ENCODE assay signal across 8 cellular contexts in the genomic region with DNA sequence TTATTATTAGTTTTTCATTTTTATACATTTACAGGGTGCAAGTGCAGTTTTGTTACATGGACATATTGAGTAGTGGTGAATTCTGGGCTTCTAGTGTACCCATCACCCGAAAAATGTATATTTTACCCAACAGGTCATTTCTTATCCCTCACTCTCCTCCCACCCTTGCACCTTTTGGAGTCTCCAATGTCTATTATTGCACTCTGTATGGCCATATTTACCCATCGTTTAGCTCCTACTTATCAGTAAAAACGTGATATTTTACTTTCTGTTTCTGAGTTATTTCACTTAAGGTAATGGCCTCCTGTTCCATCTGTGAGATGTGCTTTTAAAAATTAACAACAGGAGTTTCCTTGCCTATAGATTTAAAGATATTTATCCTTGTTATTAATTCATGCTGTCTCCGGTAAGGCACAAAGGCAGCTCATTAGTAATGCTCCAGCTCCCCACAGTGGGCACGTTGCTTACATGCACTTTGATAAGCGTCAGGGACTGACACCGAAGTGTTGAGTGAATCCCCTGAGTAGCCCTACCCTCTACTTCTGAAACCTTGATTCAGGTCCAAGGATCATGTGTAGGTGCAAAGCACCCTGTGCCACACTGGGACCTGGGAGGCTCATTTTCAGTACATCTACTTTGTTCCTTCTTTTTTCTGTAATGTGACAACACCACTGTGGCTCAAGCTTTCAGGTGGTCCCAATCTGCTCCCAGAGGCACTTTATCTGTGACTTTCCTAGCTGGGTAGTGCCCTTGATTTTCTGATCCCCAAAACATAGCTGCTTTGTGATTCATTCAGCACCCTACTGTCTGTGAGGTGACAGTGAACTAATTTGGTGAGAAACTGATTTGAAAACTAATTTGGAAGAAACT. TPM values are rescaled to one million over a fixed set of nuclear protein-coding genes. Genes with fewer than 3 reads are reported as not detected.
DNase-seq lines count a peak whose midpoint lies in the region; ATAC-seq, FAIRE-seq and TF ChIP-seq lines count a peak whose summit lies in the region.

No MANE protein-coding gene starts in this region.

- no peaks in the 10 kb centered on the region for H3K9me3 Mint-ChIP-seq in activated CD8-positive, alpha-beta memory T cell treated with anti-CD3 and anti-CD28 coated beads, Interleukin-2, amount 10 ng/mL, durations not matched to agents 7 days and 5 days (ENCODE audit: low read depth)
- H3K9me3 Mint-ChIP-seq in GM23338 (no peaks in the 10 kb centered on the region), type B pancreatic cell (no peaks in the 10 kb centered on the region)

- H3K4me1 ChIP-seq in GM23338 (ENCODE audit: insufficient read depth) = no peaks in the 10 kb centered on the region
- H3K4me1 ChIP-seq in right lobe of liver = peaks cover 0 to 19% (median 4%) of the 10 kb centered on the region in 4 donors

- no peaks in the 10 kb centered on the region for H3K36me3 Mint-ChIP-seq in activated CD8-positive, alpha-beta memory T cell treated with anti-CD3 and anti-CD28 coated beads, Interleukin-2, amount 10 ng/mL, durations not matched to agents 7 days and 5 days
- H3K36me3 Mint-ChIP-seq in GM23338 (ENCODE audit: low read depth) (no peaks in the 10 kb centered on the region), type B pancreatic cell (no peaks in the 10 kb centered on the region)

- H3K4me2 ChIP-seq in GM23338 = no peak overlapping the region

- TF ChIP-seq POLR2A in right lobe of liver (IDR thresholded peaks at IDR 0.05) = no peak

- H3K9me2 ChIP-seq in GM23338 (ENCODE audit: insufficient read depth) = no peaks in the 10 kb centered on the region

- H3K4me3 ChIP-seq in GM23338 (no peak overlapping the region), bronchial epithelial cell (ENCODE audit: low read depth, low read length) (no peak overlapping the region), right lobe of liver (no peak overlapping the region)

- H3K27ac ChIP-seq in GM23338 (ENCODE audit: low read depth) = no peak overlapping the region
- H3K27ac ChIP-seq in right lobe of liver = no peak overlapping the region

- no peaks in the 10 kb centered on the region for H3K79me2 ChIP-seq in GM23338 (replicated peaks; ENCODE audit: insufficient read depth)

- CTCF ChIA-PET in activated CD8-positive, alpha-beta memory T cell treated with anti-CD3 and anti-CD28 coated beads, Interleukin-2, amount 10 ng/mL, durations not matched to agents 7 days and 5 days (lab: Charles Lee) = interaction anchor here (1.1 to 2.5 kb wide), 8 partner anchors 15 to 378 kb away, joined by 3 to 14 read pairs (median 6); no protein-coding TSS in a partner anchor

- H3K4me3 Mint-ChIP-seq in activated CD8-positive, alpha-beta memory T cell treated with anti-CD3 and anti-CD28 coated beads, Interleukin-2, amount 10 ng/mL, durations not matched to agents 7 days and 5 days = no peak overlapping the region
- no peak overlapping the region for H3K4me3 Mint-ChIP-seq in GM23338
- H3K4me3 Mint-ChIP-seq in type B pancreatic cell = no peak overlapping the region

- peak; percentile 59 for DNase-seq in activated CD8-positive, alpha-beta memory T cell treated with anti-CD3 and anti-CD28 coated beads, Interleukin-2, amount 10 ng/mL, durations not matched to agents 7 days and 5 days
- DNase-seq in activated CD8-positive, alpha-beta memory T cell treated with anti-CD3 and anti-CD28 coated beads for 24 hours = no peak
- DNase-seq in GM23338 (ENCODE audit: low spot score) = peak; percentile 80
- DNase-seq in KBM-7 = peak; percentile 24
- DNase-seq in RKO (ENCODE audit: low spot score) = peak; percentile 78
- peak; percentile 71 for DNase-seq in bronchial epithelial cell (ENCODE audit: low read depth)
- peak in 2 of 3 donors; percentile 48 to 56 for DNase-seq in right lobe of liver
- no peak for DNase-seq in type B pancreatic cell (ENCODE audit: extremely low spot score, unreplicated experiment)

- TF ChIP-seq CTCF in GM23338 (conservative IDR thresholded peaks at IDR 0.05; ENCODE audit: low read depth in 2 of 2) = peak; percentile 78 to 91
- peak; percentile 71 for TF ChIP-seq CTCF in bronchial epithelial cell (IDR thresholded peaks at IDR 0.05; ENCODE audit: insufficient read depth, low read length, severe bottlenecking)
- peak; percentile 59 to 66 (median 62) for TF ChIP-seq CTCF in right lobe of liver (IDR thresholded peaks at IDR 0.05)
- TF ChIP-seq CTCF in type B pancreatic cell (conservative IDR thresholded peaks at IDR 0.05) = peak; percentile 71

- H3F3A ChIP-seq in GM23338 (replicated peaks; ENCODE audit: low read depth) = no peaks in the 10 kb centered on the region

- peaks cover 3% of the 10 kb centered on the region for H3K27me3 Mint-ChIP-seq in activated CD8-positive, alpha-beta memory T cell treated with anti-CD3 and anti-CD28 coated beads, Interleukin-2, amount 10 ng/mL, durations not matched to agents 7 days and 5 days
- H3K27me3 Mint-ChIP-seq in GM23338 (ENCODE audit: insufficient read depth, low read depth, poor library complexity) (no peaks in the 10 kb centered on the region), type B pancreatic cell (no peaks in the 10 kb centered on the region)

- no peaks in the 10 kb centered on the region for H3K9me3 ChIP-seq in right lobe of liver

- H3K27ac Mint-ChIP-seq in activated CD8-positive, alpha-beta memory T cell treated with anti-CD3 and anti-CD28 coated beads, Interleukin-2, amount 10 ng/mL, durations not matched to agents 7 days and 5 days = no peak overlapping the region
- H3K27ac Mint-ChIP-seq in GM23338 = no peak overlapping the region
- no peak overlapping the region for H3K27ac Mint-ChIP-seq in type B pancreatic cell

- 7% methylated on average over 7 of the region's 7 CpGs for WGBS in right lobe of liver (ENCODE audit: insufficient coverage, low coverage, low lambda C conversion rate, missing lambda C conversion rate)

- intact Hi-C loops in right lobe of liver (cut with DNase I) = no loop called here

- FAIRE-seq in bronchial epithelial cell (lab: Jason Lieb, UNC) = peak; percentile 32

- no peaks in the 10 kb centered on the region for H4K20me1 ChIP-seq in GM23338 (replicated peaks; ENCODE audit: insufficient read depth)

- peak; percentile 81 for ATAC-seq in activated CD8-positive, alpha-beta memory T cell treated with anti-CD3 and anti-CD28 coated beads, Interleukin-2, amount 10 ng/mL, durations not matched to agents 7 days and 5 days
- ATAC-seq in GM23338 = peak; percentile 100
- ATAC-seq in right lobe of liver = peak; percentile 84 to 93 (median 88)

- H2AFZ ChIP-seq in GM23338 = peak overlapping the region; percentile 75; the same call in 1 of the 2 replicates

- H3K27me3 ChIP-seq in GM23338 (ENCODE audit: insufficient read depth) (no peaks in the 10 kb centered on the region), bronchial epithelial cell (ENCODE audit: control insufficient read depth, insufficient read depth, low read length) (no peaks in the 10 kb centered on the region), right lobe of liver (no peaks in the 10 kb centered on the region)

- H3K4me1 Mint-ChIP-seq in activated CD8-positive, alpha-beta memory T cell treated with anti-CD3 and anti-CD28 coated beads, Interleukin-2, amount 10 ng/mL, durations not matched to agents 7 days and 5 days = no peaks in the 10 kb centered on the region
- no peaks in the 10 kb centered on the region for H3K4me1 Mint-ChIP-seq in GM23338
- no peaks in the 10 kb centered on the region for H3K4me1 Mint-ChIP-seq in type B pancreatic cell (ENCODE audit: unreplicated experiment)

- H3K36me3 ChIP-seq in GM23338 (ENCODE audit: insufficient read depth) = no peaks in the 10 kb centered on the region
- H3K36me3 ChIP-seq in bronchial epithelial cell (ENCODE audit: control insufficient read depth, insufficient read depth, low read length) = no peaks in the 10 kb centered on the region
- H3K36me3 ChIP-seq in right lobe of liver = no peaks in the 10 kb centered on the region

- in situ Hi-C loops in KBM-7 (cut with MboI; ENCODE audit: low pct_unique_long_range_greater_than_20kb, low sequenced_read_pairs) = no loop called here

TF ChIP-seq in GM23338, 12 proteins besides CTCF, POLR2A, EP300 and RAD21 (continues in another document):
- TF ChIP-seq, protein P1, sequence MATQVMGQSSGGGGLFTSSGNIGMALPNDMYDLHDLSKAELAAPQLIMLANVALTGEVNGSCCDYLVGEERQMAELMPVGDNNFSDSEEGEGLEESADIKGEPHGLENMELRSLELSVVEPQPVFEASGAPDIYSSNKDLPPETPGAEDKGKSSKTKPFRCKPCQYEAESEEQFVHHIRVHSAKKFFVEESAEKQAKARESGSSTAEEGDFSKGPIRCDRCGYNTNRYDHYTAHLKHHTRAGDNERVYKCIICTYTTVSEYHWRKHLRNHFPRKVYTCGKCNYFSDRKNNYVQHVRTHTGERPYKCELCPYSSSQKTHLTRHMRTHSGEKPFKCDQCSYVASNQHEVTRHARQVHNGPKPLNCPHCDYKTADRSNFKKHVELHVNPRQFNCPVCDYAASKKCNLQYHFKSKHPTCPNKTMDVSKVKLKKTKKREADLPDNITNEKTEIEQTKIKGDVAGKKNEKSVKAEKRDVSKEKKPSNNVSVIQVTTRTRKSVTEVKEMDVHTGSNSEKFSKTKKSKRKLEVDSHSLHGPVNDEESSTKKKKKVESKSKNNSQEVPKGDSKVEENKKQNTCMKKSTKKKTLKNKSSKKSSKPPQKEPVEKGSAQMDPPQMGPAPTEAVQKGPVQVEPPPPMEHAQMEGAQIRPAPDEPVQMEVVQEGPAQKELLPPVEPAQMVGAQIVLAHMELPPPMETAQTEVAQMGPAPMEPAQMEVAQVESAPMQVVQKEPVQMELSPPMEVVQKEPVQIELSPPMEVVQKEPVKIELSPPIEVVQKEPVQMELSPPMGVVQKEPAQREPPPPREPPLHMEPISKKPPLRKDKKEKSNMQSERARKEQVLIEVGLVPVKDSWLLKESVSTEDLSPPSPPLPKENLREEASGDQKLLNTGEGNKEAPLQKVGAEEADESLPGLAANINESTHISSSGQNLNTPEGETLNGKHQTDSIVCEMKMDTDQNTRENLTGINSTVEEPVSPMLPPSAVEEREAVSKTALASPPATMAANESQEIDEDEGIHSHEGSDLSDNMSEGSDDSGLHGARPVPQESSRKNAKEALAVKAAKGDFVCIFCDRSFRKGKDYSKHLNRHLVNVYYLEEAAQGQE (IDR thresholded peaks at IDR 0.05; ENCODE audit: unreplicated experiment) = no peak

RNA-seq across cellular contexts. Expression of a gene that starts 27.3 kb away (rescaled TPM):
- total RNA-seq in activated CD8-positive, alpha-beta memory T cell treated with anti-CD3 and anti-CD28 coated beads, Interleukin-2, amount 10 ng/mL, durations not matched to agents 7 days and 5 days = not detected
- total RNA-seq in GM23338 (2014; rRNA removed; shearing (Covaris generic)) = not detected in 2 replicates
- not detected in 2 replicates for polyA plus RNA-seq in GM23338 (2016; fragmentation: Nextera tagmentation; extraction: Ambion mirVana)
- total RNA-seq in bronchial epithelial cell = under 0.01 and 0.13 TPM in 2 replicates
- not detected for total RNA-seq in right lobe of liver
- total RNA-seq in type B pancreatic cell (ENCODE audit: low replicate concordance) = 0.21 TPM in 1 of 2 replicates, not detected in the other

RNA-seq across cellular contexts. Expression of a gene that starts 52.8 kb away (rescaled TPM):
- total RNA-seq in activated CD8-positive, alpha-beta memory T cell treated with anti-CD3 and anti-CD28 coated beads, Interleukin-2, amount 10 ng/mL, durations not matched to agents 7 days and 5 days = not detected
- total RNA-seq in GM23338 (2014; rRNA removed; shearing (Covaris generic)) = not detected in 2 replicates
- polyA plus RNA-seq in GM23338 (2016; fragmentation: Nextera tagmentation; extraction: Ambion mirVana) = not detected in 2 replicates
- total RNA-seq in bronchial epithelial cell (not detected in 2 replicates), right lobe of liver (not detected), type B pancreatic cell (ENCODE audit: low replicate concordance) (not detected in 2 replicates)

Comparison
In these comparisons a context has a peak if more than half of its experiments do, and no peak if none do; other contexts are left out.
1. DNase-seq: peak in activated CD8-positive, alpha-beta memory T cell treated with anti-CD3 and anti-CD28 coated beads, Interleukin-2, amount 10 ng/mL, durations not matched to agents 7 days and 5 days (single experiment), GM23338 (single experiment), KBM-7 (single experiment), RKO (single experiment), bronchial epithelial cell (single experiment) and right lobe of liver (2 of 3); none in activated CD8-positive, alpha-beta memory T cell treated with anti-CD3 and anti-CD28 coated beads for 24 hours (single experiment) and type B pancreatic cell (single experiment).
2. Peak in every context shown above with its lines, with median percentiles within 50 percentile points of each other: ATAC-seq and CTCF ChIP-seq.